Comparison of ENCODE assay signal across 16 cellular contexts in the genomic region with DNA sequence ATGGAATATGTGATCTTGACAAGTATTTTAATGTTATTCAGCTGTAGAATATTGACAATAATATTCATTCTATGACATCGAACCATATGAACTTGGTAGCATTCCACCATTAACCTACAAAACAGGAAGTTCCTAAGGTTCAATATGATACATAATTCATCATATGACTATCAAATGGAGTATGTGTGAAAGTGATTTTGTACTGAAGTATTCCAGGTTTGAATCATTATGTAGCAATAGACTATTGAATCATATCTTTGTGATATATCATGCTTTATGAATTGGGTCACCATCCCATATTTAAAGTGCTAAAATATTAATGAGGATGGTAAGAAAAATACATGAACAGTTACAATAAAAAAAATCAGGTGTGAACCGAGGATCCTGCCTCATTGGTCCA.
"Had no signal": no experiment of that assay in that cellular context is flagged by ENCODE, and none has a peak within 500 bp of the region (broad histone marks: within the 10 kb centered on the region; RNA-seq: fewer than 3 reads in every experiment).

No MANE protein-coding gene starts in this region.

- H3K27me3 Mint-ChIP-seq: activated CD4-positive, alpha-beta T cell treated with anti-CD3 and anti-CD28 coated beads, Interleukin-2, amount 10 ng/mL, durations not matched to agents 7 days and 5 days had no signal

- H3K9me3 Mint-ChIP-seq: activated CD4-positive, alpha-beta T cell treated with anti-CD3 and anti-CD28 coated beads, Interleukin-2, amount 10 ng/mL, durations not matched to agents 7 days and 5 days; nephron progenitor cell had no signal

- H3K27ac Mint-ChIP-seq: activated CD4-positive, alpha-beta T cell treated with anti-CD3 and anti-CD28 coated beads, Interleukin-2, amount 10 ng/mL, durations not matched to agents 7 days and 5 days; nephron progenitor cell had no signal

- H3K36me3 ChIP-seq: left lung, spleen had no signal

- H3K4me3 Mint-ChIP-seq: activated CD4-positive, alpha-beta T cell treated with anti-CD3 and anti-CD28 coated beads, Interleukin-2, amount 10 ng/mL, durations not matched to agents 7 days and 5 days; nephron progenitor cell had no signal

- H3K27ac ChIP-seq: left lung, spleen had no signal

- H3K4me1 Mint-ChIP-seq: activated CD4-positive, alpha-beta T cell treated with anti-CD3 and anti-CD28 coated beads, Interleukin-2, amount 10 ng/mL, durations not matched to agents 7 days and 5 days had no signal

- FAIRE-seq: astrocyte had no signal

- H3K4me3 ChIP-seq: left lung, spleen had no signal

- H3K9me3 ChIP-seq: left lung, spleen had no signal

- DNase-seq: activated CD4-positive, alpha-beta T cell treated with anti-CD3 and anti-CD28 coated beads, Interleukin-2, amount 10 ng/mL, durations not matched to agents 7 days and 5 days; activated CD8-positive, alpha-beta memory T cell treated with anti-CD3 and anti-CD28 coated beads, Interleukin-2, amount 50 U/mL, for 4 hours; activated effector memory CD4-positive, alpha-beta T cell treated with anti-CD3 and anti-CD28 coated beads, Interleukin-2, amount 50 U/mL, for 16 hours; activated naive CD4-positive, alpha-beta T cell treated with anti-CD3 and anti-CD28 coated beads, Interleukin-2, amount 50 U/mL, for 16 hours; activated T-cell treated with anti-CD3 and anti-CD28 coated beads, Interleukin-2, amount 50 U/mL, for 48 hours; effector CD4-positive, alpha-beta T cell; foreskin melanocyte; glutamatergic neuron; left lung; nephron progenitor cell; nucleus accumbens; spleen; stimulated activated CD4-positive, alpha-beta T cell treated with anti-CD3 and anti-CD28 coated beads, Interleukin-4, amount 100 ng/mL, for 4 hours; stimulated activated naive CD4-positive, alpha-beta T cell; T1000 had no signal

- H3K4me1 ChIP-seq: spleen had no signal

- H3K27me3 ChIP-seq: left lung, spleen had no signal
